ENCODE assay signal across 28 cellular contexts in the genomic region with DNA sequence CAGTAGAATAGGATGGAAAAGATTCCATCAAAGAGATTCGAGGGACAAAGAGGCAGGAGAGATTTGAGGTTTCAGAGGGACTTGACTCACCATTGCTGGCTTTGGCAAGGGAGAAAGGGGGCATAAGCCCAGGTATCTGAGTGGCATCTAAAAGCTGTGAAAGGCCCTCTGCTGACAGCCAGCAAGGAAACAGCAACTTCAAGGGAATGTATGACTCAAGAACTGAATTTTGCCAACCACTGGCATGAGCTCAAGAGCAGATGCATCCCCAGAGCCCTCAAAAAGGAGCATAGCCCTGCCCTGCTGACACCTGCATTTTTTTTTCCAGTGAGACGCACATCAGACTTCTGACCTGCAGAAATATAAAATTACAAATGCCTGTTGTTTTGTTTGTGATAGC. TPM values are rescaled to one million over a fixed set of nuclear protein-coding genes. Genes with fewer than 3 reads are reported as not detected.
DNase-seq lines count a peak whose midpoint lies in the region; ATAC-seq and TF ChIP-seq lines count a peak whose summit lies in the region.
"Had no signal": no experiment of that assay in that cellular context is flagged by ENCODE, and none has a peak within 500 bp of the region (broad histone marks: within the 10 kb centered on the region; RNA-seq: fewer than 3 reads in every experiment).

No MANE protein-coding gene starts in this region.

- H2BK5ac ChIP-seq in neuronal stem cell (ENCODE audit: low read length): no peak overlapping the region

- no peak for ATAC-seq in HG02623 (IDR thresholded peaks at IDR 0.05; ENCODE audit: unreplicated experiment)
- ATAC-seq in Right ventricle myocardium inferior: no peak
- ATAC-seq: activated naive CD4-positive, alpha-beta T cell treated with anti-CD3 and anti-CD28 coated beads, Interleukin-2, amount 50 U/mL, for 72 hours; left lung; natural killer cell treated with Interleukin-12 subunit alpha and Interleukin-12 subunit beta and Interleukin-15 and Interleukin-18, amount 100 ng/mL, for 72 hours; stimulated activated memory B cell treated with anti-CD40 and anti-IgM and Interleukin-4, amounts not matched to agents 10 μg/mL and 1 μg/mL and 100 μg/mL, for 72 hours; WTC11 had no signal

- H3K14ac ChIP-seq in neuronal stem cell (ENCODE audit: low read length): no peak overlapping the region

- H3K27ac ChIP-seq in neuronal stem cell (replicated peaks; ENCODE audit: low read length) (no peak overlapping the region), left ventricle myocardium inferior (replicated peaks) (no peak overlapping the region)
- H3K27ac ChIP-seq: epithelial cell of prostate, KMS-11, left lung, ovary, suprapubic skin, vagina had no signal

- no peak overlapping the region for H3K23ac ChIP-seq in neuronal stem cell (ENCODE audit: low read depth, low read length, poor library complexity)

- H2BK12ac ChIP-seq in neuronal stem cell (ENCODE audit: low read length): no peak overlapping the region

- peak overlapping the region; percentile 33 for H3K18ac ChIP-seq in neuronal stem cell (ENCODE audit: low read length)

- DNase-seq in EL: peak; percentile 42
- DNase-seq in NCI-H226: peak; percentile 39
- DNase-seq in epithelial cell of esophagus (ENCODE audit: low read depth): peak; percentile 40
- no peak for DNase-seq in neuronal stem cell (ENCODE audit: low spot score)
- DNase-seq in Right ventricle myocardium inferior (ENCODE audit: missing footprints): no peak
- no peak for DNase-seq in left ventricle myocardium inferior
- DNase-seq in head of caudate nucleus: no peak
- DNase-seq: activated CD4-positive, alpha-beta T cell treated with anti-CD3 and anti-CD28 coated beads, Interleukin-2, amount 50 U/mL, for 4 hours; CD4-positive, CD25-positive, alpha-beta regulatory T cell; cerebellar nuclear complex; foreskin melanocyte; GOT3; hippocampal formation; immature natural killer cell; left lung; NCI-H2171 treated with DMSO at 0.1 percent for 48 hours; NCI-H524 treated with DMSO at 0.1 percent for 48 hours; ovary; stimulated activated CD4-positive, alpha-beta T cell treated with anti-CD3 and anti-CD28 coated beads, Interleukin-2, amount 100 ng/mL, for 48 hours had no signal

- H3K36me3 ChIP-seq in neuronal stem cell (replicated peaks in 1 of 2; ENCODE audit: control insufficient read depth in 2 of 2, insufficient read depth in 2 of 2, low read length in 2 of 2) (no peaks in the 10 kb centered on the region), left ventricle myocardium inferior (no peaks in the 10 kb centered on the region)
- H3K36me3 ChIP-seq: left lung, ovary, suprapubic skin, vagina had no signal

- no peak overlapping the region for H4K8ac ChIP-seq in neuronal stem cell (ENCODE audit: low read depth, low read length)

- H2AK5ac ChIP-seq in neuronal stem cell (ENCODE audit: low read depth, low read length): no peak overlapping the region

- no peak overlapping the region for H3K4me2 ChIP-seq in neuronal stem cell (ENCODE audit: insufficient read depth, low read length, poor library complexity, severe bottlenecking)
- H3K4me2 ChIP-seq: KMS-11 had no signal

- H2BK15ac ChIP-seq in neuronal stem cell (ENCODE audit: low read length): no peak overlapping the region

- peaks cover 9 to 10% of the 10 kb centered on the region in 2 donors for H3K4me1 ChIP-seq in neuronal stem cell (ENCODE audit: control insufficient read depth in 2 of 2, insufficient read depth in 1 of 2, low read depth in 1 of 2, low read length in 2 of 2)
- H3K4me1 ChIP-seq in left ventricle myocardium inferior: no peaks in the 10 kb centered on the region
- H3K4me1 ChIP-seq: left lung, suprapubic skin, vagina had no signal

- no peaks in the 10 kb centered on the region for H3K79me1 ChIP-seq in neuronal stem cell (ENCODE audit: low read depth, low read length)

- H3K4ac ChIP-seq in neuronal stem cell (ENCODE audit: low read length): no peak overlapping the region

- intact Hi-C loops in Right ventricle myocardium inferior (cut with DNase I) (no loop called here), left ventricle myocardium inferior (cut with micrococcal nuclease) (no loop called here), head of caudate nucleus (cut with DNase I) (no loop called here)

- no peak overlapping the region for H4K91ac ChIP-seq in neuronal stem cell (ENCODE audit: low read depth, low read length, poor library complexity)

- H3K9me3 ChIP-seq in neuronal stem cell (replicated peaks in 1 of 2; ENCODE audit: control insufficient read depth in 2 of 2, insufficient read depth in 1 of 2, low read depth in 1 of 2, low read length in 2 of 2) (no peaks in the 10 kb centered on the region), left ventricle myocardium inferior (replicated peaks) (no peaks in the 10 kb centered on the region)
- H3K9me3 ChIP-seq: left lung, ovary, suprapubic skin, vagina had no signal

- no peak for TF ChIP-seq CTCF in epithelial cell of esophagus (IDR thresholded peaks at IDR 0.05; ENCODE audit: insufficient read depth, low read depth, low read length, missing control alignments)
- no peak for TF ChIP-seq CTCF in left ventricle myocardium inferior (IDR thresholded peaks at IDR 0.05; ENCODE audit: borderline replicate concordance)

- H3K4me3 ChIP-seq in epithelial cell of esophagus (ENCODE audit: low read length): no peak overlapping the region
- no peak overlapping the region for H3K4me3 ChIP-seq in neuronal stem cell (ENCODE audit: low read length in 2 of 2)
- no peak overlapping the region for H3K4me3 ChIP-seq in left ventricle myocardium inferior
- H3K4me3 ChIP-seq: left lung, ovary, suprapubic skin, vagina had no signal

- H3K27me3 ChIP-seq in neuronal stem cell (ENCODE audit: control insufficient read depth in 3 of 3, insufficient read depth in 3 of 3, low read depth in 1 of 3, low read length in 3 of 3) (peaks cover 0 to 5% (median 0%) of the 10 kb centered on the region in 3 experiments), left ventricle myocardium inferior (ENCODE audit: low read depth) (peaks cover 64% of the 10 kb centered on the region)
- H3K27me3 ChIP-seq: left lung, ovary, suprapubic skin, vagina had no signal

- no peak overlapping the region for H2AFZ ChIP-seq in neuronal stem cell (ENCODE audit: low read length)

- WGBS in neuronal stem cell (ENCODE audit: extremely low coverage in 2 of 2, insufficient read length in 2 of 2, insufficient replicate concordance in 1 of 2), 2 donors: no CpG with 5 or more reads among the region's 2 CpGs

- H3K9ac ChIP-seq in neuronal stem cell (ENCODE audit: low read depth, low read length, poor library complexity): no peak overlapping the region
- H3K9ac ChIP-seq: KMS-11 had no signal

- no peak overlapping the region for H2BK120ac ChIP-seq in neuronal stem cell (ENCODE audit: low read depth, low read length)

RNA-seq across cellular contexts. Expression of a gene that starts 19.6 kb away (rescaled TPM):
- polyA plus RNA-seq in neuronal stem cell (2013, experiment 1 of 2): 0.52 TPM
- polyA plus RNA-seq in neuronal stem cell (2013, experiment 2 of 2): 0.62 TPM
- total RNA-seq in Right ventricle myocardium inferior (0.35 TPM), left ventricle myocardium inferior (0.27 TPM)

Comparison
In these comparisons a context has a peak if more than half of its experiments do, and no peak if none do; other contexts are left out.
1. DNase-seq: peak in EL (single experiment), NCI-H226 (single experiment) and epithelial cell of esophagus (single experiment); none in neuronal stem cell (single experiment), Right ventricle myocardium inferior (single experiment), left ventricle myocardium inferior (single experiment) and head of caudate nucleus (0 of 42).